ENCODE assay signal across 1 cellular context in genomic region chr15:72732554-72732953, GRCh38.
TF ChIP-seq lines count a peak whose summit lies in the region.

No MANE protein-coding gene starts in this region.

TF ChIP-seq in WTC11, 78 proteins besides CTCF, POLR2A, EP300 and RAD21 (continued from another document):
- TF ChIP-seq IRF1 (CRISPR knock-in tag; IDR thresholded peaks at IDR 0.05) (no peak), USF2 (CRISPR knock-in tag; IDR thresholded peaks at IDR 0.05) (no peak)
TF ChIP-seq in WTC11: peak in this region for 0.
